In genomic region chr15:71391421-71392047, GRCh38 we compare ENCODE assay signal across 20 cellular contexts.
"Had no signal": no experiment of that assay in that cellular context is flagged by ENCODE, and none has a peak within 500 bp of the region (broad histone marks: within the 10 kb centered on the region; RNA-seq: fewer than 3 reads in every experiment).

No MANE protein-coding gene starts in this region.

- H3K27ac ChIP-seq: adrenal gland, ascending aorta, breast epithelium, colonic mucosa, esophagus muscularis mucosa, upper lobe of left lung had no signal

- H3K36me3 Mint-ChIP-seq: activated naive CD8-positive, alpha-beta T cell; memory B cell; naive B cell had no signal

- H3K27me3 ChIP-seq: adrenal gland, ascending aorta, breast epithelium, colonic mucosa, esophagus muscularis mucosa, upper lobe of left lung had no signal

- ATAC-seq: stimulated activated naive CD8-positive, alpha-beta T cell treated with anti-CD3 and anti-CD28 coated beads, Interleukin-15, Interleukin-2, amounts not matched to agents 100 U/mL and 50 U/mL, for 24 hours; WTC11 had no signal

- H3K36me3 ChIP-seq: adrenal gland, ascending aorta, breast epithelium, colonic mucosa, esophagus muscularis mucosa, upper lobe of left lung had no signal

- H3K4me3 Mint-ChIP-seq: activated naive CD8-positive, alpha-beta T cell; memory B cell; naive B cell; neural crest cell; WTC11 had no signal

- H3K4me3 ChIP-seq: adrenal gland, ascending aorta, breast epithelium, colonic mucosa, esophagus muscularis mucosa, upper lobe of left lung had no signal

- DNase-seq: activated T-cell treated with anti-CD3 and anti-CD28 coated beads, Interleukin-2, amount 50 U/mL, for 1 hour; adrenal gland; colonic mucosa; glutamatergic neuron; hippocampal formation; kidney glomerular epithelial cell; naive B cell; retina; stimulated activated CD4-positive, alpha-beta T cell treated with anti-CD3 and anti-CD28 coated beads, Interleukin-4, amount 100 ng/mL, for 4 hours; stimulated activated naive CD8-positive, alpha-beta T cell treated with anti-CD3 and anti-CD28 coated beads, Interleukin-15, Interleukin-2, amounts not matched to agents 100 U/mL and 50 U/mL, for 24 hours; T-helper 9 cell; upper lobe of left lung had no signal

- H3K9me3 ChIP-seq: adrenal gland, ascending aorta, breast epithelium, colonic mucosa, esophagus muscularis mucosa, upper lobe of left lung had no signal

- H3K4me1 ChIP-seq: breast epithelium had no signal

- H3K4me1 Mint-ChIP-seq: memory B cell, naive B cell had no signal

- H3K27ac Mint-ChIP-seq: activated naive CD8-positive, alpha-beta T cell; memory B cell; naive B cell; progenitor cell of endocrine pancreas; WTC11 had no signal
